Comparison of ENCODE assay signal across 14 cellular contexts in genomic region chr22:23829845-23830372, GRCh38. TPM values are rescaled to one million over a fixed set of nuclear protein-coding genes. Genes with fewer than 3 reads are reported as not detected.
DNase-seq lines count a peak whose midpoint lies in the region; ATAC-seq and TF ChIP-seq lines count a peak whose summit lies in the region.
"Had no signal": no experiment of that assay in that cellular context is flagged by ENCODE, and none has a peak within 500 bp of the region (broad histone marks: within the 10 kb centered on the region; RNA-seq: fewer than 3 reads in every experiment).

No MANE protein-coding gene starts in this region.

- DNase-seq in AG09319 (ENCODE audit: extremely low read depth, low read depth) = peak; percentile 84
- DNase-seq in HCEC 1CT = peak; percentile 82
- DNase-seq in brain pericyte (ENCODE audit: low read depth, low spot score) = peak; percentile 76
- DNase-seq in naive thymus-derived CD4-positive, alpha-beta T cell = no peak
- DNase-seq in stimulated activated naive B cell treated with anti-CD40 and anti-IgM and Interleukin-4, amounts not matched to agents 10 μg/mL and 1 μg/mL and 100 μg/mL, for 72 hours = no peak
- DNase-seq in GF-D8 (lab: John Stamatoyannopoulos, UW) = no peak
- DNase-seq in NCI-H2227 (lab: John Stamatoyannopoulos, UW; ENCODE audit: unreplicated experiment) = no peak
- DNase-seq: activated naive CD4-positive, alpha-beta T cell treated with anti-CD3 and anti-CD28 coated beads, Interleukin-2, amount 10 ng/mL, durations not matched to agents 7 days and 5 days; CD8-positive, alpha-beta T cell; foreskin melanocyte; natural killer cell; Peyer's patch had no signal

- H3K36me3 Mint-ChIP-seq in naive thymus-derived CD4-positive, alpha-beta T cell = peaks cover 4 to 33% (median 11%) of the 10 kb centered on the region in 5 donors
- peaks cover 25 to 41% of the 10 kb centered on the region in 2 donors for H3K36me3 Mint-ChIP-seq in stimulated activated naive B cell treated with anti-CD40 and anti-IgM and Interleukin-4, amounts not matched to agents 10 μg/mL and 1 μg/mL and 100 μg/mL, for 72 hours
- H3K36me3 Mint-ChIP-seq: natural killer cell had no signal

- H3K4me1 ChIP-seq in naive thymus-derived CD4-positive, alpha-beta T cell (ENCODE audit: control insufficient read depth in 2 of 2, insufficient read depth in 2 of 2, low read length in 2 of 2) = no peaks in the 10 kb centered on the region

- POLR2A ChIA-PET in naive thymus-derived CD4-positive, alpha-beta T cell (lab: Charles Lee) = no interaction called here

- no peaks in the 10 kb centered on the region for H3K27me3 Mint-ChIP-seq in naive thymus-derived CD4-positive, alpha-beta T cell
- H3K27me3 Mint-ChIP-seq in stimulated activated naive B cell treated with anti-CD40 and anti-IgM and Interleukin-4, amounts not matched to agents 10 μg/mL and 1 μg/mL and 100 μg/mL, for 72 hours = no peaks in the 10 kb centered on the region
- H3K27me3 Mint-ChIP-seq: activated naive CD4-positive, alpha-beta T cell treated with anti-CD3 and anti-CD28 coated beads, Interleukin-2, amount 10 ng/mL, durations not matched to agents 7 days and 5 days had no signal

- no peaks in the 10 kb centered on the region for H3K9me3 Mint-ChIP-seq in naive thymus-derived CD4-positive, alpha-beta T cell
- no peaks in the 10 kb centered on the region for H3K9me3 Mint-ChIP-seq in stimulated activated naive B cell treated with anti-CD40 and anti-IgM and Interleukin-4, amounts not matched to agents 10 μg/mL and 1 μg/mL and 100 μg/mL, for 72 hours
- H3K9me3 Mint-ChIP-seq: activated naive CD4-positive, alpha-beta T cell treated with anti-CD3 and anti-CD28 coated beads, Interleukin-2, amount 10 ng/mL, durations not matched to agents 7 days and 5 days; CD8-positive, alpha-beta T cell; natural killer cell had no signal

- no peak overlapping the region for H3K4me3 Mint-ChIP-seq in naive thymus-derived CD4-positive, alpha-beta T cell
- H3K4me3 Mint-ChIP-seq in stimulated activated naive B cell treated with anti-CD40 and anti-IgM and Interleukin-4, amounts not matched to agents 10 μg/mL and 1 μg/mL and 100 μg/mL, for 72 hours = no peak overlapping the region
- H3K4me3 Mint-ChIP-seq: activated naive CD4-positive, alpha-beta T cell treated with anti-CD3 and anti-CD28 coated beads, Interleukin-2, amount 10 ng/mL, durations not matched to agents 7 days and 5 days; CD8-positive, alpha-beta T cell; natural killer cell had no signal

- H3K36me3 ChIP-seq in naive thymus-derived CD4-positive, alpha-beta T cell (ENCODE audit: control insufficient read depth in 2 of 3, insufficient read depth in 3 of 3, low read length in 3 of 3) = peaks cover 0 to 91% (median 18%) of the 10 kb centered on the region in 3 experiments

- no peak overlapping the region for H3K4me3 ChIP-seq in naive thymus-derived CD4-positive, alpha-beta T cell (ENCODE audit: low read length)
- H3K4me3 ChIP-seq: coronary artery, Peyer's patch had no signal

- peak overlapping the region in 5 of 9 donors; percentile 3 to 78 (median 38) for H3K27ac Mint-ChIP-seq in naive thymus-derived CD4-positive, alpha-beta T cell
- no peak overlapping the region for H3K27ac Mint-ChIP-seq in stimulated activated naive B cell treated with anti-CD40 and anti-IgM and Interleukin-4, amounts not matched to agents 10 μg/mL and 1 μg/mL and 100 μg/mL, for 72 hours
- H3K27ac Mint-ChIP-seq: CD8-positive, alpha-beta T cell had no signal

- CTCF ChIA-PET in naive thymus-derived CD4-positive, alpha-beta T cell (lab: Charles Lee) = no interaction called here

- no peak for TF ChIP-seq CTCF in AG09319 (IDR thresholded peaks at IDR 0.05; ENCODE audit: low read depth, low read length)

- H3K9me3 ChIP-seq in naive thymus-derived CD4-positive, alpha-beta T cell (ENCODE audit: control insufficient read depth in 2 of 3, low read length in 3 of 3) = no peaks in the 10 kb centered on the region
- H3K9me3 ChIP-seq: Peyer's patch had no signal

- peaks cover 0 to 24% (median 4%) of the 10 kb centered on the region in 7 donors for H3K4me1 Mint-ChIP-seq in naive thymus-derived CD4-positive, alpha-beta T cell
- peaks cover 21 to 47% of the 10 kb centered on the region in 2 donors for H3K4me1 Mint-ChIP-seq in stimulated activated naive B cell treated with anti-CD40 and anti-IgM and Interleukin-4, amounts not matched to agents 10 μg/mL and 1 μg/mL and 100 μg/mL, for 72 hours

- intact Hi-C loops in naive thymus-derived CD4-positive, alpha-beta T cell (cut with micrococcal nuclease) = no loop called here

- H3K27ac ChIP-seq in naive thymus-derived CD4-positive, alpha-beta T cell (ENCODE audit: low read depth, low read length) = no peak overlapping the region
- H3K27ac ChIP-seq: coronary artery, Peyer's patch had no signal

- ATAC-seq in naive thymus-derived CD4-positive, alpha-beta T cell = no peak
- no peak for ATAC-seq in stimulated activated naive B cell treated with anti-CD40 and anti-IgM and Interleukin-4, amounts not matched to agents 10 μg/mL and 1 μg/mL and 100 μg/mL, for 72 hours (replicated peaks)
- ATAC-seq in HG02678 (IDR thresholded peaks at IDR 0.05; ENCODE audit: unreplicated experiment) = no peak
- ATAC-seq: CD8-positive, alpha-beta T cell had no signal

- H3K27me3 ChIP-seq in naive thymus-derived CD4-positive, alpha-beta T cell (ENCODE audit: control insufficient read depth in 2 of 2, insufficient read depth in 2 of 2, low read length in 2 of 2) = no peaks in the 10 kb centered on the region
- H3K27me3 ChIP-seq: Peyer's patch had no signal

RNA-seq across cellular contexts. Expression of gene DERL3, which starts 8.9 kb away (rescaled TPM):
- 10 to 100 TPM in 1 of 5 experiments, 1 to 10 TPM in 4; 1.6 to 16.2 (median 6.5) TPM for total RNA-seq in naive thymus-derived CD4-positive, alpha-beta T cell
- not detected for polyA plus RNA-seq in naive thymus-derived CD4-positive, alpha-beta T cell

RNA-seq across cellular contexts. Expression of gene SLC2A11, which starts 27.8 kb away (rescaled TPM):
- 10 to 100 TPM; 10.5 to 29.7 (median 14.7) TPM for total RNA-seq in naive thymus-derived CD4-positive, alpha-beta T cell
- polyA plus RNA-seq in naive thymus-derived CD4-positive, alpha-beta T cell = 1 to 10 TPM; 5.9 to 8.3 TPM

RNA-seq across cellular contexts. Expression of gene SMARCB1, which starts 43.1 kb away (rescaled TPM):
- total RNA-seq in naive thymus-derived CD4-positive, alpha-beta T cell = 10 to 100 TPM; 47.1 to 81.1 (median 54.2) TPM
- 10 to 100 TPM; 37.0 to 49.8 TPM for polyA plus RNA-seq in naive thymus-derived CD4-positive, alpha-beta T cell

RNA-seq across cellular contexts. Expression of gene MMP11, which starts 57.3 kb away (rescaled TPM):
- total RNA-seq in naive thymus-derived CD4-positive, alpha-beta T cell = 1 to 10 TPM in 4 of 5 experiments, not detected in 1; 2.0 to 4.0 (median 3.4) TPM
- 1 to 10 TPM; 2.0 to 4.3 TPM for polyA plus RNA-seq in naive thymus-derived CD4-positive, alpha-beta T cell

Comparison
In these comparisons a context has a peak if more than half of its experiments do, and no peak if none do; other contexts are left out.
1. DNase-seq: peak in AG09319 (single experiment), HCEC 1CT (single experiment) and brain pericyte (single experiment); none in naive thymus-derived CD4-positive, alpha-beta T cell (0 of 9), stimulated activated naive B cell treated with anti-CD40 and anti-IgM and Interleukin-4, amounts not matched to agents 10 μg/mL and 1 μg/mL and 100 μg/mL, for 72 hours (single experiment), GF-D8 (single experiment) and NCI-H2227 (single experiment).